1 cellular context compared by ENCODE assay signal in the genomic region with DNA sequence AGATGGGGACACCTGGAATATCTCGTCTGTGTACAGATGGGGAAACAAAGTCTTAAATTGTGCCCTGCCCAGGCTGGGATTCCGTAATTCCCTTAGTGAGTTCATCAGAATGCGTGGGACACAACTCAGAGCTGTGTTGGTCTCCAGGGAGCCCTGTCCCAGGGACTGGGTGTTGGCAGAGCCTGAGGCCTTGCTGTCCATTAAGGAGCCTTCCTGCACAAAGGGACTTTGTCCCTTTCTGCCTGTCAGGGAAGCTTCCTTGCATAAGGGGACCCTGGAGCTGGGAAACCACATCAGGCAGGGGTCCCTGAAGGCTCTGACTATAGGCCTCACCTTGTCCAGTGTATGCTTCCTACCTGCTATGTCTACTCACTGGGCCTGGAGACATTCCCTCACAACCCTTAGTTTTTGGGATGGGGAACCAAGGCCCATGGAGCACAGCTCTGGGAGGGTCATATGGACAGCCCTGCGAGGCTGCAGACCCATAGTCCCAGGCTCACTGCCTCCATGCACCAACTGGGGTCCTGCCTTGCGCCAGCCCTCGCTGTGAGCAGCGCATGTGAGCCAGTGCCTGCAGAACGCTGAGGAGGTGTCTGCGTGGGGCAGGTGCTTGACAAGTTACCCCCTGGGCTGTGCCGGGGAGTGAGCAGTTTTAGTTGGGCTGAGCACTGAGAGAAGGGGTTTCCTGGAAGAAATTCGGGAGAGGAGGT.
TF ChIP-seq lines count a peak whose summit lies in the region.

No MANE protein-coding gene starts in this region.

TF ChIP-seq in GM23338, 12 proteins besides CTCF, POLR2A, EP300 and RAD21 (continued from another document):
- TF ChIP-seq, protein P1, sequence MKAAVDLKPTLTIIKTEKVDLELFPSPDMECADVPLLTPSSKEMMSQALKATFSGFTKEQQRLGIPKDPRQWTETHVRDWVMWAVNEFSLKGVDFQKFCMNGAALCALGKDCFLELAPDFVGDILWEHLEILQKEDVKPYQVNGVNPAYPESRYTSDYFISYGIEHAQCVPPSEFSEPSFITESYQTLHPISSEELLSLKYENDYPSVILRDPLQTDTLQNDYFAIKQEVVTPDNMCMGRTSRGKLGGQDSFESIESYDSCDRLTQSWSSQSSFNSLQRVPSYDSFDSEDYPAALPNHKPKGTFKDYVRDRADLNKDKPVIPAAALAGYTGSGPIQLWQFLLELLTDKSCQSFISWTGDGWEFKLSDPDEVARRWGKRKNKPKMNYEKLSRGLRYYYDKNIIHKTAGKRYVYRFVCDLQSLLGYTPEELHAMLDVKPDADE (IDR thresholded peaks at IDR 0.05) = no peak
- TF ChIP-seq REST (IDR thresholded peaks at IDR 0.05; ENCODE audit: unreplicated experiment) = no peak
- no peak for TF ChIP-seq EZH2 (IDR thresholded peaks at IDR 0.05; ENCODE audit: low read depth, unreplicated experiment)
- no peak for TF ChIP-seq CREB1 (CRISPR knock-in tag; IDR thresholded peaks at IDR 0.05; ENCODE audit: low read depth)
- no peak for TF ChIP-seq EZH2phosphoT487 (IDR thresholded peaks at IDR 0.05; ENCODE audit: unreplicated experiment)
- TF ChIP-seq JUNB (IDR thresholded peaks at IDR 0.05; ENCODE audit: unreplicated experiment) = no peak
- TF ChIP-seq ZNF331 (CRISPR knock-in tag; IDR thresholded peaks at IDR 0.05; ENCODE audit: low read depth) = no peak
- TF ChIP-seq ZNF114 (CRISPR knock-in tag; IDR thresholded peaks at IDR 0.05) = no peak
- TF ChIP-seq POLR2AphosphoS5 (IDR thresholded peaks at IDR 0.05; ENCODE audit: low read depth) = no peak
TF ChIP-seq in GM23338: peak in this region for 0.
